1 cellular context compared by ENCODE assay signal in the genomic region with DNA sequence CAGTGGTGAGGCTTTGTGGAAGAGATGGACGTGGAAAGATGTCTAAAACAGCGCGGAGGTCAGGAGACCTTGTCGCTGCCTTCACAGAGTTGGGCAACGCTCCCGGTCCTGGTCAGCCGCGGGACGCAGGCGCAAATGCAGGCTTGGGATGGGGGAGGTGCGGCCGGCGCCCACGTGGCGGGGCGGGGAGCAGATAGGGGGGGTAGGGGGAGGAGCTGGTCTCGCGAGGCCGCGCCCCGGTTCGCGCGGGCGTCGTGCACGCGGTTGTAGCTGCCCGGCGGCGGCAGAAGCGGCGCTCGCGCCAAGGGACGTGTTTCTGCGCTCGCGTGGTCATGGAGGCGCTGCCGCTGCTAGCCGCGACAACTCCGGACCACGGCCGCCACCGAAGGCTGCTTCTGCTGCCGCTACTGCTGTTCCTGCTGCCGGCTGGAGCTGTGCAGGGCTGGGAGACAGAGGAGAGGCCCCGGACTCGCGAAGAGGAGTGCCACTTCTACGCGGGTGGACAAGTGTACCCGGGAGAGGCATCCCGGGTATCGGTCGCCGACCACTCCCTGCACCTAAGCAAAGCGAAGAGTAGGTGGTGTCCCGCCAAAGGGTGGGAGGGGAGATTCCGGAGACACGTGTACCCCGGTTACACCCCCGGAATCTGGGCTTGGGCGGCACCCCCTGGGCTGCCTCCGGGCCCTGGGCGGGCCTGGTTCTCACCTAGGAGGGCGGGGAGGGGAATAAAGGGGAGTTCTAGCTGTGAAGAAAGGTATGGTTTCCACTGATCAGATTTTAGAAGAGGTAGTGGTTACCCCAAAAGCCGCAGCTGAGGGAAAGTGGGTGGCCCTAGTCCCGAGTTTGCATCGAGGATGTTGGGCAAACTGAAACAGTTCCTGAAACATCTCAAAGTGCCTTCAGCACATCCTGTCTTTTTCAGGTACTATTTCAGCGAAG.
A peak's percentile ranks its signal among the peaks of the same experiment; 100 is the strongest.
TF ChIP-seq lines count a peak whose summit lies in the region.

Gene PRDX4, plus strand, starts transcription at position 255 of the 939 bp plus-strand sequence. Its CDS starts 78 bp downstream, at position 333.

TF ChIP-seq in K562, 482 proteins besides CTCF, POLR2A, EP300 and RAD21 (continued from another document and continues in another):
- no peak; the same call in 1 of the 2 replicates for TF ChIP-seq GTF2E2 (tag; IDR thresholded peaks at IDR 0.05)
- TF ChIP-seq ZNF830 (CRISPR knock-in tag; IDR thresholded peaks at IDR 0.05): no peak
- TF ChIP-seq L3MBTL2 (IDR thresholded peaks at IDR 0.05): peak; percentile 94
- TF ChIP-seq MTA2 (IDR thresholded peaks at IDR 0.05; ENCODE audit: low read depth): no peak
- TF ChIP-seq, protein P1, sequence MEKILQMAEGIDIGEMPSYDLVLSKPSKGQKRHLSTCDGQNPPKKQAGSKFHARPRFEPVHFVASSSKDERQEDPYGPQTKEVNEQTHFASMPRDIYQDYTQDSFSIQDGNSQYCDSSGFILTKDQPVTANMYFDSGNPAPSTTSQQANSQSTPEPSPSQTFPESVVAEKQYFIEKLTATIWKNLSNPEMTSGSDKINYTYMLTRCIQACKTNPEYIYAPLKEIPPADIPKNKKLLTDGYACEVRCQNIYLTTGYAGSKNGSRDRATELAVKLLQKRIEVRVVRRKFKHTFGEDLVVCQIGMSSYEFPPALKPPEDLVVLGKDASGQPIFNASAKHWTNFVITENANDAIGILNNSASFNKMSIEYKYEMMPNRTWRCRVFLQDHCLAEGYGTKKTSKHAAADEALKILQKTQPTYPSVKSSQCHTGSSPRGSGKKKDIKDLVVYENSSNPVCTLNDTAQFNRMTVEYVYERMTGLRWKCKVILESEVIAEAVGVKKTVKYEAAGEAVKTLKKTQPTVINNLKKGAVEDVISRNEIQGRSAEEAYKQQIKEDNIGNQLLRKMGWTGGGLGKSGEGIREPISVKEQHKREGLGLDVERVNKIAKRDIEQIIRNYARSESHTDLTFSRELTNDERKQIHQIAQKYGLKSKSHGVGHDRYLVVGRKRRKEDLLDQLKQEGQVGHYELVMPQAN (IDR thresholded peaks at IDR 0.05; ENCODE audit: borderline replicate concordance): peak; percentile 89
- no peak for TF ChIP-seq EZH2 (IDR thresholded peaks at IDR 0.05; ENCODE audit: borderline replicate concordance, low read depth, low read length)
- TF ChIP-seq SUPT5H (IDR thresholded peaks at IDR 0.05): peak; percentile 80
- no peak for TF ChIP-seq ZNF232 (CRISPR knock-in tag; IDR thresholded peaks at IDR 0.05)
- TF ChIP-seq ZNF23 (CRISPR knock-in tag; IDR thresholded peaks at IDR 0.05): no peak
- TF ChIP-seq NFATC3 (IDR thresholded peaks at IDR 0.05): no peak
- TF ChIP-seq TRIM28 (IDR thresholded peaks at IDR 0.05): no peak
- no peak for TF ChIP-seq MECOM (CRISPR knock-in tag; IDR thresholded peaks at IDR 0.05)
- no peak for TF ChIP-seq ZNF212 (CRISPR knock-in tag; IDR thresholded peaks at IDR 0.05)
- TF ChIP-seq MLLT1 (IDR thresholded peaks at IDR 0.05): no peak
- TF ChIP-seq TAF9B (IDR thresholded peaks at IDR 0.05; ENCODE audit: partially characterized antibody): peak; percentile 42
- no peak for TF ChIP-seq FIP1L1 (IDR thresholded peaks at IDR 0.05; ENCODE audit: low read depth, low read length, poor library complexity, severe bottlenecking)
- no peak for TF ChIP-seq DIDO1 (tag; IDR thresholded peaks at IDR 0.05; ENCODE audit: low read depth)
- no peak for TF ChIP-seq CBFA2T3 (IDR thresholded peaks at IDR 0.05)
- no peak for TF ChIP-seq ASH1L (IDR thresholded peaks at IDR 0.05; ENCODE audit: borderline replicate concordance, low read depth, partially characterized antibody)
- no peak for TF ChIP-seq ZNF239 (CRISPR knock-in tag; IDR thresholded peaks at IDR 0.05)
- TF ChIP-seq TRIM25 (IDR thresholded peaks at IDR 0.05; ENCODE audit: borderline replicate concordance): no peak
- TF ChIP-seq, protein P2, sequence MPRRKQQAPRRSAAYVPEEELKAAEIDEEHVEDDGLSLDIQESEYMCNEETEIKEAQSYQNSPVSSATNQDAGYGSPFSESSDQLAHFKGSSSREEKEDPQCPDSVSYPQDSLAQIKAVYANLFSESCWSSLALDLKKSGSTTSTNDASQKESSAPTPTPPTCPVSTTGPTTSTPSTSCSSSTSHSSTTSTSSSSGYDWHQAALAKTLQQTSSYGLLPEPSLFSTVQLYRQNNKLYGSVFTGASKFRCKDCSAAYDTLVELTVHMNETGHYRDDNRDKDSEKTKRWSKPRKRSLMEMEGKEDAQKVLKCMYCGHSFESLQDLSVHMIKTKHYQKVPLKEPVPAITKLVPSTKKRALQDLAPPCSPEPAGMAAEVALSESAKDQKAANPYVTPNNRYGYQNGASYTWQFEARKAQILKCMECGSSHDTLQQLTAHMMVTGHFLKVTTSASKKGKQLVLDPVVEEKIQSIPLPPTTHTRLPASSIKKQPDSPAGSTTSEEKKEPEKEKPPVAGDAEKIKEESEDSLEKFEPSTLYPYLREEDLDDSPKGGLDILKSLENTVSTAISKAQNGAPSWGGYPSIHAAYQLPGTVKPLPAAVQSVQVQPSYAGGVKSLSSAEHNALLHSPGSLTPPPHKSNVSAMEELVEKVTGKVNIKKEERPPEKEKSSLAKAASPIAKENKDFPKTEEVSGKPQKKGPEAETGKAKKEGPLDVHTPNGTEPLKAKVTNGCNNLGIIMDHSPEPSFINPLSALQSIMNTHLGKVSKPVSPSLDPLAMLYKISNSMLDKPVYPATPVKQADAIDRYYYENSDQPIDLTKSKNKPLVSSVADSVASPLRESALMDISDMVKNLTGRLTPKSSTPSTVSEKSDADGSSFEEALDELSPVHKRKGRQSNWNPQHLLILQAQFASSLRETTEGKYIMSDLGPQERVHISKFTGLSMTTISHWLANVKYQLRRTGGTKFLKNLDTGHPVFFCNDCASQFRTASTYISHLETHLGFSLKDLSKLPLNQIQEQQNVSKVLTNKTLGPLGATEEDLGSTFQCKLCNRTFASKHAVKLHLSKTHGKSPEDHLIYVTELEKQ (CRISPR knock-in tag; IDR thresholded peaks at IDR 0.05): no peak
- no peak for TF ChIP-seq SRSF9 (IDR thresholded peaks at IDR 0.05; ENCODE audit: borderline replicate concordance, low read depth, low read length)
- no peak for TF ChIP-seq SNRNP70 (optimal IDR thresholded peaks at IDR 0.05; ENCODE audit: low read depth, low read length)
- TF ChIP-seq TFAM (CRISPR knock-in tag; conservative IDR thresholded peaks at IDR 0.05): no peak
- TF ChIP-seq, protein P3, sequence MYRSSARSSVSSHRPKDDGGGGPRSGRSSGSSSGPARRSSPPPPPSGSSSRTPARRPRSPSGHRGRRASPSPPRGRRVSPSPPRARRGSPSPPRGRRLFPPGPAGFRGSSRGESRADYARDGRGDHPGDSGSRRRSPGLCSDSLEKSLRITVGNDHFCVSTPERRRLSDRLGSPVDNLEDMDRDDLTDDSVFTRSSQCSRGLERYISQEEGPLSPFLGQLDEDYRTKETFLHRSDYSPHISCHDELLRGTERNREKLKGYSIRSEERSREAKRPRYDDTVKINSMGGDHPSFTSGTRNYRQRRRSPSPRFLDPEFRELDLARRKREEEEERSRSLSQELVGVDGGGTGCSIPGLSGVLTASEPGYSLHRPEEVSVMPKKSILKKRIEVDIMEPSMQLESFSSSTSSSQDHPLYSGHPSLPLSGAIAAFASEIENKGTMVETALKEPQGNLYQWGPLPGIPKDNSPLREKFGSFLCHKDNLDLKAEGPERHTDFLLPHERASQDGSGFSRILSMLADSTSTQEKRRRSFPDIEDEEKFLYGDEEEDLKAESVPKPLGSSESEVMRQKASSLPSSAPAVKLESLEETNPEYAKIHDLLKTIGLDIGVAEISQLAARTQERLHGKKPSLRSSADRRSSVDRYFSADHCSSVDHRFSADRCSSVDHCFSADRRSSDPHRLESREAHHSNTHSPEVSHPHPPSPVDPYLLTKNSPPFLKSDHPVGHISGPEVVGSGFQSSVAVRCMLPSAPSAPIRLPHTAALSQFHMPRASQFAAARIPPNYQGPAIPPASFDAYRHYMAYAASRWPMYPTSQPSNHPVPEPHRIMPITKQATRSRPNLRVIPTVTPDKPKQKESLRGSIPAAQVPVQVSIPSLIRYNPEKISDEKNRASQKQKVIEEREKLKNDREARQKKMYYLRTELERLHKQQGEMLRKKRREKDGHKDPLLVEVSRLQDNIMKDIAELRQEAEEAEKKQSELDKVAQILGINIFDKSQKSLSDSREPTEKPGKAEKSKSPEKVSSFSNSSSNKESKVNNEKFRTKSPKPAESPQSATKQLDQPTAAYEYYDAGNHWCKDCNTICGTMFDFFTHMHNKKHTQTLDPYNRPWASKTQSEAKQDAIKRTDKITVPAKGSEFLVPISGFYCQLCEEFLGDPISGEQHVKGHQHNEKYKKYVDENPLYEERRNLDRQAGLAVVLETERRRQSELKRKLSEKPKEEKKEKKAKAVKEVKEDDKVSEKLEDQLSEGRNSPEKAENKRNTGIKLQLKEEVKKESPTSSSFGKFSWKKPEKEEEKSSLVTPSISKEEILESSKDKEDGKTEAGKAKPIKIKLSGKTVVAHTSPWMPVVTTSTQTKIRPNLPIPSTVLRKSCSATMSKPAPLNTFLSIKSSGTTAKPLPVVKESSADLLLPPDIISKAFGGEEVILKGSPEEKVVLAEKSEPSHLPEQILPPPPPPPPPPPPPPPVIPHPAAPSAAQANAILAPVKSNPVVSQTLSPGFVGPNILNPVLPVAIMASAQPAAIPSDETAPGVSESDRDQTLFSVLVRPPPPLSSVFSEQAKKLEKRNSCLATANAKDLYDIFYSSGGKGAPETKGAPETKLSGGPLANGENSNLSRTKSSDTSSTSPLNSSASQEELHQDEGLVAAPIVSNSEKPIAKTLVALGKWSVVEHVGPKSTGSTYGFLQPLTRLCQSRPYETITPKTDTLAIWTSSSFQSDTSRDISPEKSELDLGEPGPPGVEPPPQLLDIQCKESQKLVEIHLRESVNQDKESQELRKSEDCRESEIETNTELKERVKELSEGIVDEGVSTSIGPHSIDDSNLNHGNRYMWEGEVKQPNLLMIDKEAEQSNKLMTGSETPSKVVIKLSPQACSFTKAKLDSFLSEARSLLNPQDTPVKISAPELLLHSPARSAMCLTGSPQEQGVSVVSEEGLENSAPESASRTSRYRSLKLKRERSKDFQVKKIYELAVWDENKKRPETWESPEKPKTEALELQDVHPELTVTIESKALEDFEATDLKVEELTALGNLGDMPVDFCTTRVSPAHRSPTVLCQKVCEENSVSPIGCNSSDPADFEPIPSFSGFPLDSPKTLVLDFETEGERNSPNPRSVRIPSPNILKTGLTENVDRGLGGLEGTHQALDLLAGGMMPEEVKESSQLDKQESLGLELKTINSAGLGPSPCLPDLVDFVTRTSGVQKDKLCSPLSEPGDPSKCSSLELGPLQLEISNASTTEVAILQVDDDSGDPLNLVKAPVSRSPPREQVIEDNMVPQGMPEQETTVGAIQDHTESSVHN (IDR thresholded peaks at IDR 0.05; ENCODE audit: borderline replicate concordance in 1 of 2, low read depth in 1 of 2): no peak
- TF ChIP-seq SP1 (CRISPR knock-in tag; IDR thresholded peaks at IDR 0.05): peak; percentile 70
- no peak for TF ChIP-seq C11orf30 (IDR thresholded peaks at IDR 0.05; ENCODE audit: low read depth)
- TF ChIP-seq DPF2 (IDR thresholded peaks at IDR 0.05): no peak
- TF ChIP-seq PML (IDR thresholded peaks at IDR 0.05; ENCODE audit: low read length): no peak
- TF ChIP-seq ZFP30 (CRISPR knock-in tag; IDR thresholded peaks at IDR 0.05; ENCODE audit: borderline replicate concordance): no peak
- TF ChIP-seq PHTF2 (CRISPR knock-in tag; IDR thresholded peaks at IDR 0.05): no peak
- TF ChIP-seq CTCFL (IDR thresholded peaks at IDR 0.05; ENCODE audit: borderline replicate concordance, insufficient read depth, low read depth, low read length, poor library complexity, severe bottlenecking): no peak
- no peak for TF ChIP-seq KLF10 (CRISPR knock-in tag; IDR thresholded peaks at IDR 0.05)
